Comparison of ENCODE assay signal across 11 cellular contexts in the genomic region with DNA sequence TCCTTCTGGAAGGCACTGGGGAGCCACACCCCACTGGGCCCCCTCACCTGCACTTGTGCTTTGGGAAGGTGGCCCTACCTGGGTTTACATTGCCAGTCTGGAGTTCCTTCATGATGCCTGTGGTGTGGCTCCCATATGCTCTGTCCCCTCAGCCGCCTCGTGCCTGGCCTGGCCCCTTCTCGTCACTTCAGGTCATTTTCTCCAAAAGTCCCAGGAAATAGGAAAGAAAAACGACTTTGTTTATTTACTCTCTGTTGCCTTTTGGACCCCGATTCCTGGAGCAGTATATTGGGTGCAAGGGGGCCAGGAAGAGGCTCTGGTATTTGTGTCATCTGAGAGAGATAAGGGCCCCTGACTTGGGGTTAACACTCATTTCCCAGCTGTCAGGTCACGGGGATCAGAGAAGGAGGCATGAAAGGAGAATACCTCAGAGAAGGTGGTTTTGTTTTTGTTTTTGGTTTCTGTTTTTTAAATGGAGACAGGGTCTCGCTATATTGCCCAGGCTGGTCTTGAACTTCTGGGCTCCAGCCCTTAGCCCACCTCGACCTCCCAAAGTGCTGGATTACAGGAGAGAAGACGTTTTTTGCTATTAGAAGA. TPM values are rescaled to one million over a fixed set of nuclear protein-coding genes. Genes with fewer than 3 reads are reported as not detected.
A peak's percentile ranks its signal among the peaks of the same experiment; 100 is the strongest.
DNase-seq lines count a peak whose midpoint lies in the region; ATAC-seq and TF ChIP-seq lines count a peak whose summit lies in the region.
"Had no signal": no experiment of that assay in that cellular context is flagged by ENCODE, and none has a peak within 500 bp of the region (broad histone marks: within the 10 kb centered on the region; RNA-seq: fewer than 3 reads in every experiment).

No MANE protein-coding gene starts in this region.

- H3K9me2 ChIP-seq in SK-N-SH (no peaks in the 10 kb centered on the region), GM23248 (ENCODE audit: insufficient read depth) (no peaks in the 10 kb centered on the region)

- POLR2A ChIA-PET in SK-N-SH (lab: Yijun Ruan, JAX): no interaction called here

- peaks cover 25% of the 10 kb centered on the region for H3K4me1 Mint-ChIP-seq in activated T-helper 17 cell treated with anti-CD3 and anti-CD28 coated beads, Interleukin-2, amount 50 U/mL, for 72 hours
- H3K4me1 Mint-ChIP-seq in stimulated activated naive CD8-positive, alpha-beta T cell treated with anti-CD3 and anti-CD28 coated beads, Interleukin-15, amount 100 ng/mL, for 72 hours: peaks cover 75% of the 10 kb centered on the region
- H3K4me1 Mint-ChIP-seq in glutamatergic neuron (ENCODE audit: low read depth, unreplicated experiment): peaks cover 6% of the 10 kb centered on the region

- H3K4me3 ChIP-seq in SK-N-SH (ENCODE audit: low read depth in 2 of 2, low read length in 1 of 2) (no peak overlapping the region), right lobe of liver (peak overlapping the region in 2 of 3 donors; percentile 3 to 5), GM23248 (no peak overlapping the region)

- H3K4me2 ChIP-seq in SK-N-SH (peak overlapping the region; percentile 98), GM23248 (ENCODE audit: unreplicated experiment) (no peak overlapping the region)

- peaks cover 52 to 54% of the 10 kb centered on the region in 2 experiments for H3K4me1 ChIP-seq in SK-N-SH (ENCODE audit: control insufficient read depth in 1 of 2, insufficient read depth in 2 of 2, low read depth in 1 of 2, low read length in 1 of 2)
- H3K4me1 ChIP-seq in right lobe of liver: peaks cover 0 to 75% (median 27%) of the 10 kb centered on the region in 4 donors
- H3K4me1 ChIP-seq in GM23248 (ENCODE audit: insufficient read depth): peaks cover 48% of the 10 kb centered on the region

- peak overlapping the region in 1 of 2 experiments; percentile 91; a peak in 2 of 4 replicates for H3K27ac ChIP-seq in SK-N-SH (ENCODE audit: low read depth in 2 of 2, low read length in 1 of 2)
- peak overlapping the region; percentile 19 to 88 (median 74) for H3K27ac ChIP-seq in right lobe of liver
- H3K27ac ChIP-seq in GM23248: no peak overlapping the region; the same call in 1 of the 2 replicates
- H3K27ac ChIP-seq: 22Rv1, parathyroid adenoma had no signal

- H3K9me3 ChIP-seq in SK-N-SH: no peaks in the 10 kb centered on the region
- no peaks in the 10 kb centered on the region for H3K9me3 ChIP-seq in right lobe of liver
- no peaks in the 10 kb centered on the region for H3K9me3 ChIP-seq in GM23248 (ENCODE audit: low read depth)

- peak overlapping the region; percentile 82 for H3K4me3 Mint-ChIP-seq in activated T-helper 17 cell treated with anti-CD3 and anti-CD28 coated beads, Interleukin-2, amount 50 U/mL, for 72 hours
- H3K4me3 Mint-ChIP-seq in stimulated activated naive CD8-positive, alpha-beta T cell treated with anti-CD3 and anti-CD28 coated beads, Interleukin-15, amount 100 ng/mL, for 72 hours: peak overlapping the region; percentile 81 to 91
- H3K4me3 Mint-ChIP-seq in glutamatergic neuron (ENCODE audit: unreplicated experiment): no peak overlapping the region

- no peaks in the 10 kb centered on the region for H3K9me3 Mint-ChIP-seq in activated T-helper 17 cell treated with anti-CD3 and anti-CD28 coated beads, Interleukin-2, amount 50 U/mL, for 72 hours
- H3K9me3 Mint-ChIP-seq in stimulated activated naive CD8-positive, alpha-beta T cell treated with anti-CD3 and anti-CD28 coated beads, Interleukin-15, amount 100 ng/mL, for 72 hours: no peaks in the 10 kb centered on the region
- peaks cover 3% of the 10 kb centered on the region for H3K9me3 Mint-ChIP-seq in glutamatergic neuron (ENCODE audit: unreplicated experiment)

- no peak for TF ChIP-seq RAD21 in SK-N-SH (IDR thresholded peaks at IDR 0.05; ENCODE audit: low read length)

- 83% methylated on average over 9 of the region's 9 CpGs for WGBS in SK-N-SH (ENCODE audit: low lambda C conversion rate)
- 44% methylated on average over 9 of the region's 9 CpGs for WGBS in right lobe of liver (ENCODE audit: insufficient coverage, low coverage, low lambda C conversion rate, missing lambda C conversion rate)
- 87 to 93% methylated on average over 9 of the region's 9 CpGs for WGBS in GM23248 (ENCODE audit: low coverage in 1 of 2, low lambda C conversion rate in 2 of 2, missing lambda C conversion rate in 2 of 2), 2 experiments

- H2AFZ ChIP-seq in SK-N-SH (ENCODE audit: low read depth): no peak overlapping the region
- no peak overlapping the region for H2AFZ ChIP-seq in GM23248
- H2AFZ ChIP-seq: parathyroid adenoma had no signal

- peaks cover 58% of the 10 kb centered on the region for H3K79me2 ChIP-seq in SK-N-SH (ENCODE audit: insufficient read depth)
- H3K79me2 ChIP-seq in GM23248 (ENCODE audit: insufficient read depth): peaks cover 42% of the 10 kb centered on the region
- H3K79me2 ChIP-seq: parathyroid adenoma had no signal

- no peak for TF ChIP-seq POLR2A in right lobe of liver (IDR thresholded peaks at IDR 0.05)

- in situ Hi-C loops in GM23248 (cut with MboI): loop anchor here (5.0 kb wide), 1 partner anchor 67 kb away; no protein-coding TSS in a partner anchor

- DNase-seq in SK-N-SH (no peak), right lobe of liver (peak in 2 of 3 donors; percentile 62 to 63), GM23248 (no peak), glutamatergic neuron (no peak)
- peak in 1 of 2 donors; percentile 57 for DNase-seq in stimulated activated naive CD8-positive, alpha-beta T cell treated with anti-CD3 and anti-CD28 coated beads, Interleukin-15, amount 100 ng/mL, for 72 hours
- DNase-seq: SW 1271 had no signal

- intact Hi-C loops in right lobe of liver (cut with DNase I): no loop called here

- H3K9ac ChIP-seq in SK-N-SH (no peak overlapping the region; the same call in 1 of the 2 replicates), GM23248 (no peak overlapping the region)
- H3K9ac ChIP-seq: parathyroid adenoma had no signal

- CTCF ChIA-PET in SK-N-SH (lab: Yijun Ruan, JAX): interaction anchor here (0.6 kb wide), 1 partner anchor 581 kb away, joined by 3 read pairs; no protein-coding TSS in a partner anchor

- peak overlapping the region; percentile 94 for H3K27ac Mint-ChIP-seq in activated T-helper 17 cell treated with anti-CD3 and anti-CD28 coated beads, Interleukin-2, amount 50 U/mL, for 72 hours
- H3K27ac Mint-ChIP-seq in stimulated activated naive CD8-positive, alpha-beta T cell treated with anti-CD3 and anti-CD28 coated beads, Interleukin-15, amount 100 ng/mL, for 72 hours: peak overlapping the region in 1 of 2 donors; percentile 92
- H3K27ac Mint-ChIP-seq in glutamatergic neuron (ENCODE audit: unreplicated experiment): no peak overlapping the region

- peaks cover 34 to 37% of the 10 kb centered on the region in 2 experiments for H3K36me3 ChIP-seq in SK-N-SH (replicated peaks in 1 of 2; ENCODE audit: control insufficient read depth in 1 of 2, insufficient read depth in 2 of 2, low read length in 1 of 2)
- peaks cover 0 to 18% (median 2%) of the 10 kb centered on the region in 4 donors for H3K36me3 ChIP-seq in right lobe of liver
- peaks cover 6% of the 10 kb centered on the region; the same call in 1 of the 2 replicates for H3K36me3 ChIP-seq in GM23248 (ENCODE audit: low read depth)

- no peak for TF ChIP-seq CTCF in SK-N-SH (IDR thresholded peaks at IDR 0.05)
- TF ChIP-seq CTCF in right lobe of liver (IDR thresholded peaks at IDR 0.05): no peak
- no peak for TF ChIP-seq CTCF in glutamatergic neuron (IDR thresholded peaks at IDR 0.05; ENCODE audit: partially characterized antibody, unreplicated experiment)

- H3K27me3 ChIP-seq in SK-N-SH (ENCODE audit: insufficient read depth): no peaks in the 10 kb centered on the region
- no peaks in the 10 kb centered on the region for H3K27me3 ChIP-seq in right lobe of liver
- H3K27me3 ChIP-seq in GM23248 (replicated peaks; ENCODE audit: insufficient read depth): no peaks in the 10 kb centered on the region

- H4K20me1 ChIP-seq in SK-N-SH (ENCODE audit: insufficient read depth) (peaks cover 34% of the 10 kb centered on the region), GM23248 (ENCODE audit: insufficient read depth) (peaks cover 9% of the 10 kb centered on the region; the same call in 1 of the 2 replicates)

- H3K27me3 Mint-ChIP-seq in activated T-helper 17 cell treated with anti-CD3 and anti-CD28 coated beads, Interleukin-2, amount 50 U/mL, for 72 hours: no peaks in the 10 kb centered on the region
- no peaks in the 10 kb centered on the region for H3K27me3 Mint-ChIP-seq in stimulated activated naive CD8-positive, alpha-beta T cell treated with anti-CD3 and anti-CD28 coated beads, Interleukin-15, amount 100 ng/mL, for 72 hours
- H3K27me3 Mint-ChIP-seq in glutamatergic neuron (ENCODE audit: unreplicated experiment): peaks cover 10% of the 10 kb centered on the region

- no peak for TF ChIP-seq EP300 in SK-N-SH (IDR thresholded peaks at IDR 0.05; ENCODE audit: borderline replicate concordance in 1 of 2, low read depth in 1 of 2, low read length in 1 of 2)

- no peak for ATAC-seq in SK-N-SH treated with all-trans-retinoic acid at 6 μM for 48 hours
- ATAC-seq in activated T-helper 17 cell treated with anti-CD3 and anti-CD28 coated beads, Interleukin-2, amount 50 U/mL, for 72 hours (replicated peaks): peak; percentile 8
- peak in 1 of 4 donors; percentile 0 for ATAC-seq in right lobe of liver
- peak; percentile 11 for ATAC-seq in stimulated activated naive CD8-positive, alpha-beta T cell treated with anti-CD3 and anti-CD28 coated beads, Interleukin-15, amount 100 ng/mL, for 72 hours
- ATAC-seq in HG02678 (IDR thresholded peaks at IDR 0.05; ENCODE audit: unreplicated experiment): no peak

- peaks cover 50% of the 10 kb centered on the region for H3K36me3 Mint-ChIP-seq in activated T-helper 17 cell treated with anti-CD3 and anti-CD28 coated beads, Interleukin-2, amount 50 U/mL, for 72 hours (ENCODE audit: low read depth)
- H3K36me3 Mint-ChIP-seq in glutamatergic neuron (ENCODE audit: unreplicated experiment): no peaks in the 10 kb centered on the region

- H3F3A ChIP-seq in SK-N-SH (replicated peaks; ENCODE audit: insufficient read depth): peaks cover 58% of the 10 kb centered on the region
- H3F3A ChIP-seq in GM23248 (ENCODE audit: insufficient read depth): peaks cover 63% of the 10 kb centered on the region

RNA-seq across cellular contexts. Expression of gene SOCS3, which starts 4.7 kb away (rescaled TPM):
- polyA plus RNA-seq in SK-N-SH (2012; rRNA removed): 24.9 and 26.1 TPM in 2 replicates
- 16.5 and 23.9 TPM in 2 replicates for polyA plus RNA-seq in SK-N-SH (2012; cell fraction: cytosol; rRNA removed)
- 51.0 and 55.2 TPM in 2 replicates for polyA plus RNA-seq in SK-N-SH (2012; cell fraction: nucleus; rRNA removed)
- total RNA-seq in activated T-helper 17 cell treated with anti-CD3 and anti-CD28 coated beads, Interleukin-2, amount 50 U/mL, for 72 hours: 100 to 1,000 TPM; 129 to 175 TPM
- total RNA-seq in right lobe of liver: 10 to 100 TPM in 4 of 6 experiments, 1 to 10 TPM in 2; 1.2 to 87.3 (median 24.1) TPM
- 47.8 and 50.6 TPM in 2 replicates for total RNA-seq in GM23248 (2014; rRNA removed; shearing (Covaris generic))
- 31.2 and 31.5 TPM in 2 replicates for polyA plus RNA-seq in GM23248 (2016; fragmentation: Nextera tagmentation; extraction: Ambion mirVana)
- 3.1 TPM for total RNA-seq in glutamatergic neuron (ENCODE audit: unreplicated experiment)

RNA-seq across cellular contexts. Expression of gene PGS1, which starts 23.3 kb away (rescaled TPM):
- 88.4 and 106 TPM in 2 replicates for polyA plus RNA-seq in SK-N-SH (2012; rRNA removed)
- 35.9 and 56.9 TPM in 2 replicates for polyA plus RNA-seq in SK-N-SH (2012; cell fraction: cytosol; rRNA removed)
- 264 and 311 TPM in 2 replicates for polyA plus RNA-seq in SK-N-SH (2012; cell fraction: nucleus; rRNA removed)
- 100 to 1,000 TPM in 1 of 2 donors, 10 to 100 TPM in 1; 76.1 to 101 TPM for total RNA-seq in activated T-helper 17 cell treated with anti-CD3 and anti-CD28 coated beads, Interleukin-2, amount 50 U/mL, for 72 hours
- total RNA-seq in right lobe of liver: 10 to 100 TPM in 5 of 6 experiments, 1 to 10 TPM in 1; 8.8 to 17.5 (median 13.4) TPM
- total RNA-seq in GM23248 (2014; rRNA removed; shearing (Covaris generic)): 31.4 and 32.5 TPM in 2 replicates
- polyA plus RNA-seq in GM23248 (2016; fragmentation: Nextera tagmentation; extraction: Ambion mirVana): 28.6 and 30.2 TPM in 2 replicates
- total RNA-seq in glutamatergic neuron (ENCODE audit: unreplicated experiment): 50.2 TPM

Comparison
In these comparisons a context has a peak if more than half of its experiments do, and no peak if none do; other contexts are left out.
1. DNase-seq: peak in right lobe of liver (2 of 3); none in SK-N-SH (single experiment), GM23248 (single experiment) and glutamatergic neuron (single experiment).
2. H3K4me3 ChIP-seq: peak in right lobe of liver (2 of 3); none in SK-N-SH (0 of 2) and GM23248 (single experiment).
3. ATAC-seq: peak in activated T-helper 17 cell treated with anti-CD3 and anti-CD28 coated beads, Interleukin-2, amount 50 U/mL, for 72 hours (single experiment) and stimulated activated naive CD8-positive, alpha-beta T cell treated with anti-CD3 and anti-CD28 coated beads, Interleukin-15, amount 100 ng/mL, for 72 hours (single experiment); none in SK-N-SH treated with all-trans-retinoic acid at 6 μM for 48 hours (single experiment) and HG02678 (single experiment).